7 cellular contexts compared by ENCODE assay signal in the genomic region with DNA sequence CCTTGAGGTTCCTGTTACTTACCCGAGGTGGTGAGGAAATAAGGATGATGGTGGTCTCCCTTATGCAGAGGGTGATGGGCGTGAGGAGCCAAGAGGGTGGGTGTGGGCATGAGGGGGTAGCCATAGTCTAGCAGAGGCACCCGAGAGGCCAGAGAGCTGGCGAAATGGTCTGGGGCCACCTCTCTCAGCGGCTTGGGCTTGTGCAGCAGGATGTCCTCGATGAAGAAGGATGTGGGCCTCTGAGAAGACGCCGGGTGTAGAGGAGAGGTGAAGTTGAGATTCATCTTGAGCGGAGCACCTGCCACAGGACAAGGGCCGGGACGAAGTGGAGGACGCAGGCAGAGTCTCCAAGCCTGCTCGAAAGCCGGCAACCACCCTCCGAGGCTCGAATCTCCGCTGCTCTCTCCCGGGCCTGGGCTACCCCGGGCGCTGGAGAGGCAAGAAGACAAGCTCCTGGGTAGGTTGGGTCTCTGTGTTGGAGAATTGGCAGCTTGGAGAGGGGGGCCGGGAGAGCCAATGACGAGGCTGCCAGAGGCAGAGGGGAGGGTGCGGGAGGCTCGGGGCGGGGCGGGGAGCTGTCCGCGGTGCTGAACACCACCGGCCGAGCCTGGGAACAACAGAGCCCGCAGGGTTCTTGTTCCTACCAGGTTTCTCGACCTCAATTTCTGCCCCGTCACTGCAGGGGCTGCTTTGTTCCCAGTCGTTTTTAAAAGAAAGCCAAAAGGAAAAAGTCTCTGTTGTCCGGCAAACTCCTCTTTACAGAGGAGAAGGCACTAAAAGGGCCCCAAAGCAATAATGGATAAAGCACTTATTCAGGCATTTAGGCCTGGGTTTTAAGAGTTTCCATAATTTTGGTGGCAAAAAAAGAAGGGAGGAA. TPM values are rescaled to one million over a fixed set of nuclear protein-coding genes. Genes with fewer than 3 reads are reported as not detected.
DNase-seq lines count a peak whose midpoint lies in the region; ATAC-seq and TF ChIP-seq lines count a peak whose summit lies in the region.

BSX (minus strand) TSS at position 447 of the 877 bp plus-strand sequence; CDS start at position 284, 163 bp downstream.

- ATAC-seq in HG03039 (IDR thresholded peaks at IDR 0.05; ENCODE audit: unreplicated experiment), result no peak

- H3K36me3 ChIP-seq in HEK293 (ENCODE audit: control insufficient read depth in 2 of 2, insufficient read depth in 1 of 2, low read length in 2 of 2) (no peaks in the 10 kb centered on the region), iPS DF 6.9 (ENCODE audit: control insufficient read depth, insufficient read depth, low read length) (no peaks in the 10 kb centered on the region)

- H3K4me1 ChIP-seq in HEK293 (ENCODE audit: control insufficient read depth, insufficient read depth, low read length) (0 out of 2 replicates have a peak, but pooled peaks cover 2% of the 10 kb centered on the region), iPS DF 6.9 (ENCODE audit: control insufficient read depth, insufficient read depth, low read length) (peaks cover 5% of the 10 kb centered on the region)

- H3K4me3 Mint-ChIP-seq in activated naive CD4-positive, alpha-beta T cell treated with anti-CD3 and anti-CD28 coated beads for 36 hours, result no peak within 1 kb of the TSS

- POLR2A ChIA-PET in HEK293 (lab: Yijun Ruan, JAX), result no interaction called here

- intact Hi-C loops in activated naive CD4-positive, alpha-beta T cell treated with anti-CD3 and anti-CD28 coated beads for 36 hours (cut with micrococcal nuclease), result loop anchor here (2.0 kb wide), 2 partner anchors 81 to 99 kb away; partner anchors contain the start of genes HSPA8 and JHY

- peaks cover 35% of the 10 kb centered on the region for H3K4me1 Mint-ChIP-seq in activated naive CD4-positive, alpha-beta T cell treated with anti-CD3 and anti-CD28 coated beads for 36 hours (ENCODE audit: low read depth)

- no peak for TF ChIP-seq CTCF in HEK293 (tag by site-specific recombination; IDR thresholded peaks at IDR 0.05)

- H3K27ac ChIP-seq in HEK293 (ENCODE audit: extremely low read depth, low read depth, low read length) (no peak within 1 kb of the TSS), iPS DF 6.9 (ENCODE audit: low read length) (no peak within 1 kb of the TSS)

- peaks cover 85% of the 10 kb centered on the region for H3K27me3 Mint-ChIP-seq in activated naive CD4-positive, alpha-beta T cell treated with anti-CD3 and anti-CD28 coated beads for 36 hours (ENCODE audit: low read depth)

- WGBS in iPS DF 6.9 (ENCODE audit: insufficient coverage, insufficient read length), result no CpG with 5 or more reads among the region's 35 CpGs

- peak; percentile 58 for DNase-seq in RPMI7951 (ENCODE audit: low read depth)
- DNase-seq in activated naive CD4-positive, alpha-beta T cell treated with anti-CD3 and anti-CD28 coated beads for 36 hours, result peak; percentile 70
- peak; percentile 74 for DNase-seq in iPS DF 6.9 (ENCODE audit: low read depth, low spot score)
- DNase-seq in stimulated activated CD4-positive, alpha-beta T cell treated with anti-CD3 and anti-CD28 coated beads, Interleukin-1b, Interleukin-23, amount 100 ng/mL, for 4 hours (ENCODE audit: low read depth in 2 of 2), result peak; percentile 23 to 57
- no peak for DNase-seq in NCI-H446 (lab: John Stamatoyannopoulos, UW)

- H3K4me3 ChIP-seq in HEK293 (ENCODE audit: low read depth, low read length) (no peak within 1 kb of the TSS), iPS DF 6.9 (ENCODE audit: low read length) (no peak within 1 kb of the TSS)

- H3K9me3 ChIP-seq in HEK293 (ENCODE audit: control insufficient read depth, insufficient read depth, low read depth, low read length) (no peaks in the 10 kb centered on the region), iPS DF 6.9 (ENCODE audit: control insufficient read depth, insufficient read depth, low read length) (no peaks in the 10 kb centered on the region)

- no peaks in the 10 kb centered on the region for H3K9me3 Mint-ChIP-seq in activated naive CD4-positive, alpha-beta T cell treated with anti-CD3 and anti-CD28 coated beads for 36 hours

- H3K27ac Mint-ChIP-seq in activated naive CD4-positive, alpha-beta T cell treated with anti-CD3 and anti-CD28 coated beads for 36 hours, result no peak within 1 kb of the TSS

- CTCF ChIA-PET in HEK293 (lab: Yijun Ruan, JAX), result no interaction called here
- CTCF ChIA-PET in activated naive CD4-positive, alpha-beta T cell treated with anti-CD3 and anti-CD28 coated beads for 36 hours (lab: Charles Lee), result no interaction called here

- H3K36me3 Mint-ChIP-seq in activated naive CD4-positive, alpha-beta T cell treated with anti-CD3 and anti-CD28 coated beads for 36 hours (ENCODE audit: low read depth), result no peaks in the 10 kb centered on the region

- peaks cover 78% of the 10 kb centered on the region for H3K27me3 ChIP-seq in iPS DF 6.9 (ENCODE audit: control insufficient read depth, insufficient read depth, low read length)

TF ChIP-seq in HEK293, 187 proteins besides CTCF, POLR2A, EP300 and RAD21:
- 0 out of 2 replicates have a peak, but pooled peaks have one; percentile 41 for TF ChIP-seq PATZ1 (tag by site-specific recombination; IDR thresholded peaks at IDR 0.05)
- peak; percentile 33; the same call in 1 of the 2 replicates for TF ChIP-seq SP3 (tag by site-specific recombination; IDR thresholded peaks at IDR 0.05)
- TF ChIP-seq GLIS2 (tag by site-specific recombination; IDR thresholded peaks at IDR 0.05), result 0 out of 2 replicates have a peak, but pooled peaks have one; percentile 17
- TF ChIP-seq SP2 (tag by site-specific recombination; IDR thresholded peaks at IDR 0.05), result peak; percentile 60
- no peak for TF ChIP-seq BCL11A (tag by site-specific recombination; IDR thresholded peaks at IDR 0.05; ENCODE audit: low read depth)
- TF ChIP-seq ZBTB20 (tag by site-specific recombination; IDR thresholded peaks at IDR 0.05), result peak; percentile 60; the same call in 1 of the 2 replicates
- TF ChIP-seq HOXC10 (CRISPR knock-in tag; IDR thresholded peaks at IDR 0.05), result no peak
- TF ChIP-seq, protein P1, sequence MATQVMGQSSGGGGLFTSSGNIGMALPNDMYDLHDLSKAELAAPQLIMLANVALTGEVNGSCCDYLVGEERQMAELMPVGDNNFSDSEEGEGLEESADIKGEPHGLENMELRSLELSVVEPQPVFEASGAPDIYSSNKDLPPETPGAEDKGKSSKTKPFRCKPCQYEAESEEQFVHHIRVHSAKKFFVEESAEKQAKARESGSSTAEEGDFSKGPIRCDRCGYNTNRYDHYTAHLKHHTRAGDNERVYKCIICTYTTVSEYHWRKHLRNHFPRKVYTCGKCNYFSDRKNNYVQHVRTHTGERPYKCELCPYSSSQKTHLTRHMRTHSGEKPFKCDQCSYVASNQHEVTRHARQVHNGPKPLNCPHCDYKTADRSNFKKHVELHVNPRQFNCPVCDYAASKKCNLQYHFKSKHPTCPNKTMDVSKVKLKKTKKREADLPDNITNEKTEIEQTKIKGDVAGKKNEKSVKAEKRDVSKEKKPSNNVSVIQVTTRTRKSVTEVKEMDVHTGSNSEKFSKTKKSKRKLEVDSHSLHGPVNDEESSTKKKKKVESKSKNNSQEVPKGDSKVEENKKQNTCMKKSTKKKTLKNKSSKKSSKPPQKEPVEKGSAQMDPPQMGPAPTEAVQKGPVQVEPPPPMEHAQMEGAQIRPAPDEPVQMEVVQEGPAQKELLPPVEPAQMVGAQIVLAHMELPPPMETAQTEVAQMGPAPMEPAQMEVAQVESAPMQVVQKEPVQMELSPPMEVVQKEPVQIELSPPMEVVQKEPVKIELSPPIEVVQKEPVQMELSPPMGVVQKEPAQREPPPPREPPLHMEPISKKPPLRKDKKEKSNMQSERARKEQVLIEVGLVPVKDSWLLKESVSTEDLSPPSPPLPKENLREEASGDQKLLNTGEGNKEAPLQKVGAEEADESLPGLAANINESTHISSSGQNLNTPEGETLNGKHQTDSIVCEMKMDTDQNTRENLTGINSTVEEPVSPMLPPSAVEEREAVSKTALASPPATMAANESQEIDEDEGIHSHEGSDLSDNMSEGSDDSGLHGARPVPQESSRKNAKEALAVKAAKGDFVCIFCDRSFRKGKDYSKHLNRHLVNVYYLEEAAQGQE (tag by site-specific recombination; IDR thresholded peaks at IDR 0.05), result peak; percentile 94

RNA-seq across cellular contexts. Expression of gene BSX, which starts in this region (rescaled TPM):
- total RNA-seq in RPMI7951 (2014; rRNA removed; shearing (Covaris generic)), result not detected in 2 replicates
- total RNA-seq in activated naive CD4-positive, alpha-beta T cell treated with anti-CD3 and anti-CD28 coated beads for 36 hours, result not detected

Comparison
In these comparisons a context has a peak if more than half of its experiments do, and no peak if none do; other contexts are left out.
1. Peak in DNase-seq in RPMI7951; RNA of the gene not detected or under 1 TPM.
2. Peak in DNase-seq in activated naive CD4-positive, alpha-beta T cell treated with anti-CD3 and anti-CD28 coated beads for 36 hours; RNA of the gene not detected or under 1 TPM.
3. DNase-seq: peak in iPS DF 6.9 (single experiment) and stimulated activated CD4-positive, alpha-beta T cell treated with anti-CD3 and anti-CD28 coated beads, Interleukin-1b, Interleukin-23, amount 100 ng/mL, for 4 hours (2 of 2); none in NCI-H446 (0 of 2).